ENCODE assay signal across 8 cellular contexts in genomic region chr15:31391687-31392671, GRCh38.
DNase-seq lines count a peak whose midpoint lies in the region; ATAC-seq and TF ChIP-seq lines count a peak whose summit lies in the region.

No MANE protein-coding gene starts in this region.

- BruUV-seq in mammary epithelial cell (replicated peaks; lab: Mats Ljungman, UMichigan), result no TSS peak

- no peak overlapping the region for H3K27ac ChIP-seq in KMS-11
- H3K27ac ChIP-seq in mammary epithelial cell (ENCODE audit: insufficient read depth, low read depth, low read length), result peak overlapping the region; percentile 12

- peak overlapping the region; percentile 95 for H2AFZ ChIP-seq in KMS-11 (ENCODE audit: low read depth)
- H2AFZ ChIP-seq in mammary epithelial cell (ENCODE audit: low read depth, low read length), result peak overlapping the region; percentile 95

- in situ Hi-C loops in mammary epithelial cell (cut with MboI; ENCODE audit: low sequenced_read_pairs in 2 of 2), result no loop called here

- H3K9me3 ChIP-seq in ES-I3 (ENCODE audit: control insufficient read depth, insufficient read depth, low read length), result no peaks in the 10 kb centered on the region; the same call in none of the 2 replicates
- no peaks in the 10 kb centered on the region for H3K9me3 ChIP-seq in mammary epithelial cell (replicated peaks; ENCODE audit: insufficient read depth, low read length)

- H4K20me1 ChIP-seq in KMS-11 (ENCODE audit: insufficient read depth) (no peaks in the 10 kb centered on the region), mammary epithelial cell (ENCODE audit: insufficient read depth, low read length) (no peaks in the 10 kb centered on the region)

- intact Hi-C loops in mammary epithelial cell (cut with micrococcal nuclease), result loop anchor here (5.0 kb wide), 1 partner anchor 65 kb away; the partner anchor contains the start of gene KLF13

- H3K4me3 ChIP-seq in KMS-11 (IDR thresholded peaks at IDR 0.05; ENCODE audit: insufficient read depth, low read depth, low read length), result no peak overlapping the region
- peak overlapping the region; percentile 70 for H3K4me3 ChIP-seq in WI38 (ENCODE audit: low read depth, low read length)
- peak overlapping the region; percentile 63 to 79 (median 68) for H3K4me3 ChIP-seq in mammary epithelial cell (replicated peaks in 1 of 3; ENCODE audit: insufficient read depth in 1 of 3, low read depth in 2 of 3, low read length in 3 of 3)

- H3K4me2 ChIP-seq in KMS-11 (peak overlapping the region; percentile 94), mammary epithelial cell (ENCODE audit: insufficient read depth, low read depth, low read length) (peak overlapping the region; percentile 100)

- H3K9ac ChIP-seq in ES-I3 (ENCODE audit: low read depth, low read length) (peak overlapping the region; percentile 90), KMS-11 (peak overlapping the region; percentile 22; the same call in 1 of the 2 replicates), mammary epithelial cell (ENCODE audit: insufficient read depth, low read length) (peak overlapping the region; percentile 53)

- no peaks in the 10 kb centered on the region for H3K36me3 ChIP-seq in ES-I3 (ENCODE audit: insufficient read depth, low read length)
- no peaks in the 10 kb centered on the region for H3K36me3 ChIP-seq in KMS-11 (ENCODE audit: insufficient read depth)
- no peaks in the 10 kb centered on the region for H3K36me3 ChIP-seq in mammary epithelial cell (ENCODE audit: insufficient read depth, low read length)

- DNase-seq in mammary epithelial cell (peak; percentile 41), islet precursor cell (peak; percentile 92), NCI-H187 (lab: John Stamatoyannopoulos, UW) (no peak)
- DNase-seq in stimulated activated CD4-positive, alpha-beta T cell treated with anti-CD3 and anti-CD28 coated beads, Interleukin-12 subunit alpha, Interleukin-12 subunit beta, amount 100 ng/mL, for 48 hours (ENCODE audit: low read depth in 2 of 3, low spot score in 1 of 3), result peak; percentile 58 to 76 (median 69)

- TF ChIP-seq CTCF in KMS-11 (conservative IDR thresholded peaks at IDR 0.05; ENCODE audit: low read depth, low read length) (no peak), WI38 (IDR thresholded peaks at IDR 0.05; ENCODE audit: low read depth, low read length) (no peak), mammary epithelial cell (conservative IDR thresholded peaks at IDR 0.05 in 1 of 2, IDR thresholded peaks at IDR 0.05 in 1 of 2; ENCODE audit: extremely low read depth in 1 of 2, insufficient read depth in 1 of 2, low read depth in 1 of 2, low read length in 2 of 2) (no peak)

- H3K79me2 ChIP-seq in KMS-11 (ENCODE audit: insufficient read depth, low read depth), result no peaks in the 10 kb centered on the region
- H3K79me2 ChIP-seq in mammary epithelial cell (ENCODE audit: insufficient read depth, low read length), result no peaks in the 10 kb centered on the region

- ATAC-seq in GM21786 (IDR thresholded peaks at IDR 0.05; ENCODE audit: unreplicated experiment), result peak; percentile 65

- H3K27me3 ChIP-seq in KMS-11 (ENCODE audit: insufficient read depth, low read depth), result no peaks in the 10 kb centered on the region
- no peaks in the 10 kb centered on the region for H3K27me3 ChIP-seq in mammary epithelial cell (ENCODE audit: insufficient read depth, low read length)

- WGBS in mammary epithelial cell (ENCODE audit: low coverage, missing lambda C conversion rate), result 1% methylated on average over 19 of the region's 86 CpGs

- peaks cover 5% of the 10 kb centered on the region for H3K4me1 ChIP-seq in ES-I3 (ENCODE audit: insufficient read depth, low read length)
- no peaks in the 10 kb centered on the region for H3K4me1 ChIP-seq in KMS-11 (ENCODE audit: low read depth, poor library complexity, severe bottlenecking)
- peaks cover 30% of the 10 kb centered on the region for H3K4me1 ChIP-seq in mammary epithelial cell (ENCODE audit: insufficient read depth, low read length)

- dilution Hi-C loops in mammary epithelial cell (cut with HindIII; ENCODE audit: low sequenced_read_pairs), result no loop called here

- CTCF ChIA-PET in mammary epithelial cell (lab: Charles Lee; ENCODE audit: low non-redundant PET), result interaction anchor here (0.6 kb wide), 1 partner anchor 97 kb away, joined by 6 read pairs; no protein-coding TSS in a partner anchor

Comparison
In these comparisons a context has a peak if more than half of its experiments do, and no peak if none do; other contexts are left out.
1. H3K9ac ChIP-seq: peak in every context shown above with its lines; median percentile 90 in ES-I3; 53 in mammary epithelial cell; 22 in KMS-11.
2. DNase-seq: peak in mammary epithelial cell (single experiment), islet precursor cell (single experiment) and stimulated activated CD4-positive, alpha-beta T cell treated with anti-CD3 and anti-CD28 coated beads, Interleukin-12 subunit alpha, Interleukin-12 subunit beta, amount 100 ng/mL, for 48 hours (3 of 3); none in NCI-H187 (0 of 2).